ENCODE assay signal across 1 cellular context in genomic region chr3:136196401-136197158, GRCh38.
A peak's percentile ranks its signal among the peaks of the same experiment; 100 is the strongest.
TF ChIP-seq lines count a peak whose summit lies in the region.

No MANE protein-coding gene starts in this region.

TF ChIP-seq in HepG2, 621 proteins besides CTCF, POLR2A, EP300 and RAD21 (continued from another document and continues in another):
- TF ChIP-seq ZNF318 (CRISPR knock-in tag; IDR thresholded peaks at IDR 0.05) (peak; percentile 80), SMAD1 (CRISPR knock-in tag; IDR thresholded peaks at IDR 0.05; ENCODE audit: borderline replicate concordance, low read depth) (peak; percentile 96), HOXA3 (CRISPR knock-in tag; IDR thresholded peaks at IDR 0.05) (peak; percentile 89), PAWR (CRISPR knock-in tag; IDR thresholded peaks at IDR 0.05; ENCODE audit: borderline replicate concordance) (no peak), KAT2B (IDR thresholded peaks at IDR 0.05; ENCODE audit: borderline replicate concordance, low read depth, low read length) (no peak), ZEB1 (IDR thresholded peaks at IDR 0.05; ENCODE audit: insufficient replicate concordance, low read depth) (peak; percentile 21), ZNF367 (CRISPR knock-in tag; IDR thresholded peaks at IDR 0.05; ENCODE audit: borderline replicate concordance) (peak; percentile 71; the same call in 1 of the 2 replicates), ZNF777 (CRISPR knock-in tag; IDR thresholded peaks at IDR 0.05) (peak; percentile 78), NCOR1 (IDR thresholded peaks at IDR 0.05; ENCODE audit: borderline replicate concordance, low read length) (no peak; the same call in 1 of the 2 replicates), E2F1 (CRISPR knock-in tag; IDR thresholded peaks at IDR 0.05) (peak; percentile 83), HNRNPL (IDR thresholded peaks at IDR 0.05; ENCODE audit: low read depth, low read length) (peak; percentile 90), LRRFIP1 (CRISPR knock-in tag; conservative IDR thresholded peaks at IDR 0.05) (0 out of 2 replicates have a peak, but pooled peaks have one; percentile 67), ZNF362 (CRISPR knock-in tag; IDR thresholded peaks at IDR 0.05; ENCODE audit: borderline replicate concordance) (peak; percentile 20; the same call in 1 of the 2 replicates), ZNF468 (CRISPR knock-in tag; IDR thresholded peaks at IDR 0.05) (peak; percentile 98), TEF (CRISPR knock-in tag; IDR thresholded peaks at IDR 0.05) (peak; percentile 93), TBL1XR1 (IDR thresholded peaks at IDR 0.05; ENCODE audit: borderline replicate concordance, low read length, partially characterized antibody) (peak; percentile 29), TGIF2 (CRISPR knock-in tag; IDR thresholded peaks at IDR 0.05) (no peak), ZSCAN25 (CRISPR knock-in tag; IDR thresholded peaks at IDR 0.05) (peak; percentile 80), ZNF567 (CRISPR knock-in tag; IDR thresholded peaks at IDR 0.05; ENCODE audit: borderline replicate concordance) (peak; percentile 93; the same call in 1 of the 2 replicates), ESRRA (CRISPR knock-in tag; IDR thresholded peaks at IDR 0.05; ENCODE audit: low read depth) (peak; percentile 76; the same call in 1 of the 2 replicates), STAG1 (CRISPR knock-in tag; IDR thresholded peaks at IDR 0.05) (peak; percentile 39), NFAT5 (CRISPR knock-in tag; IDR thresholded peaks at IDR 0.05) (peak; percentile 95), MYPOP (CRISPR knock-in tag; IDR thresholded peaks at IDR 0.05) (peak; percentile 97), NBN (conservative IDR thresholded peaks at IDR 0.05) (no peak), YEATS4 (CRISPR knock-in tag; IDR thresholded peaks at IDR 0.05; ENCODE audit: borderline replicate concordance) (peak; percentile 99), POGK (CRISPR knock-in tag; conservative IDR thresholded peaks at IDR 0.05) (peak; percentile 98), RXRB (CRISPR knock-in tag; IDR thresholded peaks at IDR 0.05; ENCODE audit: borderline replicate concordance) (peak; percentile 75), MBNL3 (CRISPR knock-in tag; conservative IDR thresholded peaks at IDR 0.05) (no peak), MNT (IDR thresholded peaks at IDR 0.05) (peak; percentile 96), ETV6 (CRISPR knock-in tag; conservative IDR thresholded peaks at IDR 0.05) (peak; percentile 97), ZNF510 (CRISPR knock-in tag; IDR thresholded peaks at IDR 0.05; ENCODE audit: low read depth) (peak; percentile 94; the same call in 1 of the 2 replicates)
